8 cellular contexts compared by ENCODE assay signal in genomic region chr12:66087365-66087943, GRCh38. TPM values are rescaled to one million over a fixed set of nuclear protein-coding genes. Genes with fewer than 3 reads are reported as not detected.
DNase-seq lines count a peak whose midpoint lies in the region; ATAC-seq, FAIRE-seq and TF ChIP-seq lines count a peak whose summit lies in the region.

No MANE protein-coding gene starts in this region.

- H4K20me1 ChIP-seq in GM12878 (ENCODE audit: control insufficient read depth, insufficient read depth) = no peaks in the 10 kb centered on the region

- CTCF ChIA-PET in GM12878 (lab: Yijun Ruan, JAX) = interaction anchor here (0.6 to 4.8 kb wide), 25 partner anchors 10 to 781 kb away, joined by 3 to 38 read pairs (median 3); no protein-coding TSS in a partner anchor

- in situ Hi-C loops in GM12878 (cut with MboI) = loop anchor here (5.0 kb wide), 1 partner anchor 485 kb away; no protein-coding TSS in a partner anchor

- H3K4me2 ChIP-seq in GM12878 (ENCODE audit: control insufficient read depth, insufficient read depth) = no peak overlapping the region; the same call in 1 of the 2 replicates

- BruUV-seq in GM12878 (replicated peaks; lab: Mats Ljungman, UMichigan) = no TSS peak

- ATAC-seq in GM21381 (IDR thresholded peaks at IDR 0.05; ENCODE audit: unreplicated experiment) (peak; percentile 80), SK-N-SH treated with all-trans-retinoic acid at 6 μM for 48 hours (peak; percentile 91), GM12878 (peak; percentile 95), GM21526 (IDR thresholded peaks at IDR 0.05; ENCODE audit: low FRiP score, unreplicated experiment) (no peak)

- peak overlapping the region; percentile 64 for H2AFZ ChIP-seq in GM12878 (ENCODE audit: control insufficient read depth, low read depth, low read length)

- H3K4me1 ChIP-seq in GM12878 (ENCODE audit: control insufficient read depth, insufficient read depth, low read length) (no peaks in the 10 kb centered on the region), iPS DF 6.9 (ENCODE audit: control insufficient read depth, insufficient read depth, low read length) (no peaks in the 10 kb centered on the region), spleen (peaks cover 0 to under 1% (median 0%) of the 10 kb centered on the region in 6 donors)

- peak; percentile 97 for TF ChIP-seq RAD21 in GM12878 (IDR thresholded peaks at IDR 0.05; ENCODE audit: insufficient read depth, low read depth, low read length)

- TF ChIP-seq CTCF in GM12878 (IDR thresholded peaks at IDR 0.05 in 2 of 3, conservative IDR thresholded peaks at IDR 0.05 in 1 of 3; ENCODE audit: control insufficient read depth in 2 of 3, extremely low read depth in 1 of 3, insufficient read depth in 1 of 3, low read depth in 3 of 3, low read length in 3 of 3) (peak; percentile 74 to 90 (median 85)), spleen (IDR thresholded peaks at IDR 0.05 in 8 of 11, conservative IDR thresholded peaks at IDR 0.05 in 3 of 11) (peak in 10 of 11 experiments; percentile 24 to 77 (median 63))

- RAD21 ChIA-PET in GM12878 (lab: Charles Lee; ENCODE audit: unreplicated experiment) = interaction anchor here (0.7 to 4.9 kb wide), 16 partner anchors 11 to 1210 kb away, joined by 3 to 41 read pairs (median 4); no protein-coding TSS in a partner anchor

- POLR2A ChIA-PET in GM12878 (lab: Charles Lee) = interaction anchor here (0.7 to 1.0 kb wide), 3 partner anchors 75 to 441 kb away, joined by 3 to 8 read pairs (median 4); no protein-coding TSS in a partner anchor

- WGBS in GM12878 (ENCODE audit: insufficient coverage, insufficient replicate concordance, low lambda C conversion rate, missing lambda C conversion rate) = 19% methylated on average over 10 of the region's 10 CpGs
- WGBS in iPS DF 6.9 (ENCODE audit: insufficient coverage, insufficient read length) = no CpG with 5 or more reads among the region's 10 CpGs
- 30 to 42% (median 33%) methylated on average over 10 of the region's 10 CpGs for WGBS in spleen, 5 donors

- DNase-seq in DMS53 (lab: John Stamatoyannopoulos, UW) (peak; percentile 79), Kasumi-1 (lab: John Stamatoyannopoulos, UW) (peak; percentile 75 to 81), GM12878 (ENCODE audit: low read depth, low spot score) (no peak), iPS DF 6.9 (ENCODE audit: low read depth, low spot score) (peak; percentile 35), spleen (no peak)

- H3K9ac ChIP-seq in GM12878 (ENCODE audit: control insufficient read depth, insufficient read depth, low read length) = no peak overlapping the region

- H3K4me3 ChIP-seq in GM12878 (no peak overlapping the region), iPS DF 6.9 (ENCODE audit: low read length) (no peak overlapping the region), spleen (no peak overlapping the region)

- H3K27me3 ChIP-seq in GM12878 (replicated peaks in 1 of 2; ENCODE audit: control insufficient read depth in 2 of 2, insufficient read depth in 2 of 2, low read length in 1 of 2) = no peaks in the 10 kb centered on the region
- H3K27me3 ChIP-seq in iPS DF 6.9 (ENCODE audit: control insufficient read depth, insufficient read depth, low read length) = no peaks in the 10 kb centered on the region
- peaks cover 0 to 7% (median 0%) of the 10 kb centered on the region in 7 donors for H3K27me3 ChIP-seq in spleen (replicated peaks in 1 of 7)

- H3K36me3 ChIP-seq in GM12878 (ENCODE audit: control insufficient read depth in 2 of 2, insufficient read depth in 2 of 2, low read length in 1 of 2) (no peaks in the 10 kb centered on the region), iPS DF 6.9 (ENCODE audit: control insufficient read depth, insufficient read depth, low read length) (no peaks in the 10 kb centered on the region), spleen (no peaks in the 10 kb centered on the region)

- TF ChIP-seq POLR2A in GM12878 (IDR thresholded peaks at IDR 0.05; ENCODE audit: low read depth, low read length) (no peak), spleen (IDR thresholded peaks at IDR 0.05) (no peak)

- TF ChIP-seq EP300 in GM12878 (IDR thresholded peaks at IDR 0.05; ENCODE audit: borderline replicate concordance in 1 of 2, control insufficient read depth in 1 of 2, low read depth in 2 of 2, low read length in 2 of 2) = no peak

- intact Hi-C loops in GM12878 (cut with micrococcal nuclease; ENCODE audit: unreplicated experiment) (loop anchor here (1.0 to 10.0 kb wide), 7 partner anchors 103 to 780 kb away; no protein-coding TSS in a partner anchor), spleen (cut with DNase I; ENCODE audit: low total_unique reads) (loop anchor here (5.0 kb wide), 1 partner anchor 485 kb away; no protein-coding TSS in a partner anchor)

- FAIRE-seq in GM12878 (lab: Jason Lieb, UNC) = peak; percentile 80

- H3K27ac ChIP-seq in GM12878 (ENCODE audit: control insufficient read depth, insufficient read depth) (peak overlapping the region; percentile 28; the same call in 1 of the 2 replicates), iPS DF 6.9 (ENCODE audit: low read length) (no peak overlapping the region), spleen (no peak overlapping the region)

- H3K79me2 ChIP-seq in GM12878 (ENCODE audit: control insufficient read depth, insufficient read depth, low read length) = no peaks in the 10 kb centered on the region

- H3K9me3 ChIP-seq in GM12878 (replicated peaks; ENCODE audit: control insufficient read depth, insufficient read depth, low read length) (peaks cover 3% of the 10 kb centered on the region; the same call in 2 of the 3 replicates), iPS DF 6.9 (ENCODE audit: control insufficient read depth, insufficient read depth, low read length) (no peaks in the 10 kb centered on the region), spleen (peaks cover 0 to 20% (median 10%) of the 10 kb centered on the region in 8 donors)

- SMC1A ChIA-PET in GM12878 (lab: Charles Lee; ENCODE audit: uncharacterized antibody, unreplicated experiment) = interaction anchor here (0.9 to 4.5 kb wide), 16 partner anchors 11 to 531 kb away, joined by 3 to 16 read pairs (median 4); no protein-coding TSS in a partner anchor

TF ChIP-seq in SK-N-SH treated with all-trans-retinoic acid at 6 μM for 48 hours, 23 proteins besides CTCF, POLR2A, EP300 and RAD21 (continues in another document):
- TF ChIP-seq ZNF8 (CRISPR knock-in tag; IDR thresholded peaks at IDR 0.05) (no peak), RARB (CRISPR knock-in tag; IDR thresholded peaks at IDR 0.05) (no peak), CREB5 (CRISPR knock-in tag; IDR thresholded peaks at IDR 0.05; ENCODE audit: low read depth) (no peak), ZNF565 (CRISPR knock-in tag; conservative IDR thresholded peaks at IDR 0.05; ENCODE audit: low read depth) (no peak), CSDC2 (CRISPR knock-in tag; IDR thresholded peaks at IDR 0.05) (no peak), GLIS3 (CRISPR knock-in tag; IDR thresholded peaks at IDR 0.05) (no peak), SNAI2 (CRISPR knock-in tag; IDR thresholded peaks at IDR 0.05) (no peak)

TF ChIP-seq in GM12878, 131 proteins besides CTCF, POLR2A, EP300 and RAD21:
- TF ChIP-seq SKIL (IDR thresholded peaks at IDR 0.05; ENCODE audit: low read depth, poor library complexity, severe bottlenecking) (peak; percentile 61), ATF7 (IDR thresholded peaks at IDR 0.05; ENCODE audit: low read depth) (0 out of 2 replicates have a peak, but pooled peaks have one; percentile 23), TAF1 (IDR thresholded peaks at IDR 0.05; ENCODE audit: borderline replicate concordance, low read depth, low read length) (no peak), FOXM1 (IDR thresholded peaks at IDR 0.05; ENCODE audit: low read depth, low read length) (peak; percentile 57; the same call in 1 of the 2 replicates), SMAD1 (IDR thresholded peaks at IDR 0.05; ENCODE audit: low read depth, partially characterized antibody) (no peak), YY1 (IDR thresholded peaks at IDR 0.05; ENCODE audit: low read depth, low read length) (peak; percentile 83), SMC3 (IDR thresholded peaks at IDR 0.05; ENCODE audit: borderline replicate concordance, low read length) (peak; percentile 96)
TF ChIP-seq in GM12878: peak in this region for 5.

RNA-seq across cellular contexts. Expression of gene LLPH, which starts 43.1 kb away (rescaled TPM):
- 7.6 and 8.9 TPM in 2 replicates for total RNA-seq in GM12878 (2013; cell fraction: nucleolus; rRNA removed)
- total RNA-seq in GM12878 (2014; rRNA removed) = 15.2 and 18.1 TPM in 2 replicates
- total RNA-seq in GM12878 (2014; rRNA removed; fragmentation: Illumina TruSeq; extraction: Trizol) = 55.7 and 60.6 TPM in 2 replicates
- total RNA-seq in GM12878 (2021) = 26.5 and 29.3 TPM in 2 replicates
- 24.3 TPM for polyA plus RNA-seq in GM12878 (2011; ENCODE audit: low read depth)
- polyA plus RNA-seq in GM12878 (2011; rRNA removed) = 24.7 and 47.0 TPM in 2 replicates
- 4.5 and 4.6 TPM in 2 replicates for polyA plus RNA-seq in GM12878 (2011; cell fraction: cytosol; rRNA removed)
- polyA plus RNA-seq in GM12878 (2011; cell fraction: nucleus; rRNA removed) = 2.8 and 5.9 TPM in 2 replicates
- 31.6 and 47.3 TPM in 2 replicates for polyA plus RNA-seq in GM12878 (2012)
- polyA plus RNA-seq in GM12878 (2014; fragmentation: Illumina TruSeq; extraction: Trizol) = 80.2 and 102 TPM in 2 replicates
- polyA plus RNA-seq in GM12878 (2014; fragmentation: Nextera tagmentation; extraction: Ambion mirVana) = 100 to 1,000 TPM in 1 of 2 experiments, 10 to 100 TPM in 1; 96.1 to 107 TPM
- polyA plus RNA-seq in GM12878 (2014; rRNA removed) = 27.6 and 31.1 TPM in 2 replicates
- 10 to 100 TPM; 82.5 to 83.4 TPM for polyA plus RNA-seq in GM12878 (2016; fragmentation: Nextera tagmentation; extraction: Ambion mirVana)
- polyA minus RNA-seq in GM12878 (2011; rRNA and poly(A)+ RNA removed) = 1.8 and 2.4 TPM in 2 replicates
- 1.4 and 1.9 TPM in 2 replicates for polyA minus RNA-seq in GM12878 (2011; cell fraction: cytosol; rRNA and poly(A)+ RNA removed)
- polyA minus RNA-seq in GM12878 (2011; cell fraction: nucleus; rRNA and poly(A)+ RNA removed) = 2.9 and 4.2 TPM in 2 replicates
- 10 to 100 TPM in 4 of 7 donors, 1 to 10 TPM in 3; 6.5 to 21.7 (median 16.9) TPM for total RNA-seq in spleen
- 10 to 100 TPM; 13.9 to 21.1 (median 19.1) TPM for polyA plus RNA-seq in spleen

Comparison
In these comparisons a context has a peak if more than half of its experiments do, and no peak if none do; other contexts are left out.
1. DNase-seq: peak in DMS53 (single experiment), Kasumi-1 (2 of 2) and iPS DF 6.9 (single experiment); none in GM12878 (single experiment) and spleen (single experiment).